1 cellular context compared by ENCODE assay signal in the genomic region with DNA sequence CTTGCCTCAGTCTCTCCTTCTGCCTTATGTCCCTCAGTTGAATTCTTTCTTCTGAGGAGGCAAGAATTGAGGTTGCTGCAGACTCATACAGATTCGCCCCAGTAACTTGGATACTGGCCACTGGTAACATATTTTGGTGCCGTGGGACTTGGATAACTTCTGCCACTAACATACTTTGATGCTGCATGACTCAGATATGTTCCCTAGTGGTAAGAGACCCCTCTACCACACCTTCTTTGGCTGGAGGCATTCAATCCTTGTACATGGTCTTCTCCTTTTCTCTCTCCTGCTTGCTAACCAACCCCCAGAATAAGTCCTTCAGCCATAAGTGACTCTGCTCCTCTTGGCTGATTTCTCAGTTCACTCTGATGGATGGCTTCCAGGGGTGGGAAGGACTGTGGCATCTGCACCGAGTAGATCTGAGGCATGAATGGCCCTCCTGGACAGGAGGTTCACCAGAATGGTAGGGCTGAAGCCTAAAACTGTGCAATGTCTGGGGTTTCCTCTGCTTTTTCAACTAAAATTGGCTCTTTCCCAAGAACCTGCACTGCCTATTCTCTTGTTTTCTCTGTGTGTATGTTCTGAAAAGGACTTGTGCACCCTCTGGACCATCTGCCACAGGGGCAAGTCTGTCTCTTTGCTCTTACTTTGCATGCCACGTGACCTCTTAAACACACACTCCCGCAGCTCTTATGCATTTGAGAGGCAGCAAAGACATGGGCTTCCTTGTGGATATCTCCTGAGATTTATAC.
TF ChIP-seq lines count a peak whose summit lies in the region.

No MANE protein-coding gene starts in this region.

TF ChIP-seq in IMR-90, 13 proteins besides CTCF, POLR2A, EP300 and RAD21 (continued from another document):
- no peak for TF ChIP-seq ELK1 (IDR thresholded peaks at IDR 0.05; ENCODE audit: borderline replicate concordance, low read depth, low read length)
- no peak for TF ChIP-seq FOS (IDR thresholded peaks at IDR 0.05; ENCODE audit: low read depth, low read length)
- TF ChIP-seq MAFK (IDR thresholded peaks at IDR 0.05; ENCODE audit: low read depth, low read length) = no peak
- no peak for TF ChIP-seq SMC3 (IDR thresholded peaks at IDR 0.05; ENCODE audit: low read depth, low read length)
- no peak for TF ChIP-seq BHLHE40 (IDR thresholded peaks at IDR 0.05; ENCODE audit: low read depth, low read length)
- no peak for TF ChIP-seq RFX5 (IDR thresholded peaks at IDR 0.05; ENCODE audit: low read depth, low read length)
- no peak for TF ChIP-seq MXI1 (IDR thresholded peaks at IDR 0.05; ENCODE audit: borderline replicate concordance, low read depth, low read length)
- no peak for TF ChIP-seq CHD1 (IDR thresholded peaks at IDR 0.05; ENCODE audit: low read depth, low read length)
- TF ChIP-seq NFE2L2 (IDR thresholded peaks at IDR 0.05; ENCODE audit: low read depth, low read length) = no peak
- no peak for TF ChIP-seq CEBPB (IDR thresholded peaks at IDR 0.05; ENCODE audit: low read depth, low read length)
- TF ChIP-seq RCOR1 (IDR thresholded peaks at IDR 0.05; ENCODE audit: insufficient replicate concordance, low read length) = no peak
TF ChIP-seq in IMR-90: peak in this region for 0.
